In genomic region chr9:86354882-86355399, GRCh38 we compare ENCODE assay signal across 8 cellular contexts. TPM values are rescaled to one million over a fixed set of nuclear protein-coding genes. Genes with fewer than 3 reads are reported as not detected.
A peak's percentile ranks its signal among the peaks of the same experiment; 100 is the strongest.
DNase-seq lines count a peak whose midpoint lies in the region; ATAC-seq and TF ChIP-seq lines count a peak whose summit lies in the region.

No MANE protein-coding gene starts in this region.

- DNase-seq in cardiac muscle cell (ENCODE audit: low read depth in 1 of 2, low spot score in 1 of 2) (peak in 1 of 2 donors; percentile 28), Right ventricle myocardium superior (no peak), WERI-Rb-1 (no peak), fibroblast of the aortic adventitia (ENCODE audit: low read depth) (peak; percentile 40), sciatic nerve (ENCODE audit: low spot score) (no peak), SIG-M5 treated with dmso at 0.1 percent for 504 hours (lab: John Stamatoyannopoulos, UW; ENCODE audit: unreplicated experiment) (no peak)

- TF ChIP-seq CTCF in cardiac muscle cell (IDR thresholded peaks at IDR 0.05; ENCODE audit: low read depth, low read length) (no peak), WERI-Rb-1 (IDR thresholded peaks at IDR 0.05; ENCODE audit: low read depth, low read length) (no peak), fibroblast of the aortic adventitia (IDR thresholded peaks at IDR 0.05; ENCODE audit: insufficient read depth, low read length) (no peak)

- H3K9me3 ChIP-seq in cardiac muscle cell (ENCODE audit: low read depth) = no peaks in the 10 kb centered on the region
- H3K9me3 ChIP-seq in WERI-Rb-1 (ENCODE audit: severe bottlenecking) = no peaks in the 10 kb centered on the region

- ATAC-seq in Right ventricle myocardium superior (ENCODE audit: poor library complexity) (no peak), sciatic nerve (peak; percentile 18), HG03521 (IDR thresholded peaks at IDR 0.05; ENCODE audit: unreplicated experiment) (no peak), HG02981 (IDR thresholded peaks at IDR 0.05; ENCODE audit: unreplicated experiment) (no peak)

- H3K4me1 ChIP-seq in cardiac muscle cell (ENCODE audit: low read depth) = peaks cover 10% of the 10 kb centered on the region

- no peaks in the 10 kb centered on the region for H3K27me3 ChIP-seq in cardiac muscle cell
- no peaks in the 10 kb centered on the region for H3K27me3 ChIP-seq in WERI-Rb-1 (ENCODE audit: insufficient read depth, low read depth, severe bottlenecking)

- intact Hi-C loops in Right ventricle myocardium superior (cut with DNase I) = no loop called here
- intact Hi-C loops in sciatic nerve (cut with DNase I) = no loop called here

- H3K27ac ChIP-seq in cardiac muscle cell = peak overlapping the region; percentile 73
- H3K27ac ChIP-seq in WERI-Rb-1 = peak overlapping the region; percentile 61

- peaks cover 4% of the 10 kb centered on the region for H3K36me3 ChIP-seq in cardiac muscle cell
- peaks cover 12% of the 10 kb centered on the region for H3K36me3 ChIP-seq in WERI-Rb-1

- H3K4me3 ChIP-seq in cardiac muscle cell (peak overlapping the region; percentile 92), WERI-Rb-1 (ENCODE audit: low read depth, low read length) (peak overlapping the region; percentile 45), fibroblast of the aortic adventitia (ENCODE audit: low read depth, low read length) (peak overlapping the region; percentile 71)

RNA-seq across cellular contexts. Expression of gene TUT7, which starts 0.7 kb away (rescaled TPM):
- 11.2 and 16.4 TPM in 2 replicates for total RNA-seq in cardiac muscle cell
- 9.4 and 10.3 TPM in 2 replicates for polyA plus RNA-seq in cardiac muscle cell
- total RNA-seq in Right ventricle myocardium superior = 12.3 TPM
- 44.2 and 116 TPM in 2 replicates for total RNA-seq in fibroblast of the aortic adventitia (ENCODE audit: low replicate concordance)
- 33.5 TPM for total RNA-seq in sciatic nerve
